ENCODE assay signal across 1 cellular context in genomic region chr15:80957976-80958375, GRCh38.
TF ChIP-seq lines count a peak whose summit lies in the region.

No MANE protein-coding gene starts in this region.

TF ChIP-seq in IMR-90, 13 proteins besides CTCF, POLR2A, EP300 and RAD21:
- TF ChIP-seq MXI1 (IDR thresholded peaks at IDR 0.05; ENCODE audit: borderline replicate concordance, low read depth, low read length) (no peak), NFE2L2 (IDR thresholded peaks at IDR 0.05; ENCODE audit: low read depth, low read length) (no peak), CHD1 (IDR thresholded peaks at IDR 0.05; ENCODE audit: low read depth, low read length) (no peak), MAZ (IDR thresholded peaks at IDR 0.05; ENCODE audit: borderline replicate concordance, low read depth, low read length) (no peak), BHLHE40 (IDR thresholded peaks at IDR 0.05; ENCODE audit: low read depth, low read length) (no peak), SMC3 (IDR thresholded peaks at IDR 0.05; ENCODE audit: low read depth, low read length) (no peak), CEBPB (IDR thresholded peaks at IDR 0.05; ENCODE audit: low read depth, low read length) (no peak), ELK1 (IDR thresholded peaks at IDR 0.05; ENCODE audit: borderline replicate concordance, low read depth, low read length) (no peak), RFX5 (IDR thresholded peaks at IDR 0.05; ENCODE audit: low read depth, low read length) (no peak), MAFK (IDR thresholded peaks at IDR 0.05; ENCODE audit: low read depth, low read length) (no peak), RCOR1 (IDR thresholded peaks at IDR 0.05; ENCODE audit: insufficient replicate concordance, low read length) (no peak), USF2 (IDR thresholded peaks at IDR 0.05; ENCODE audit: low read depth, low read length) (no peak), FOS (IDR thresholded peaks at IDR 0.05; ENCODE audit: low read depth, low read length) (no peak)
